Comparison of ENCODE assay signal across 19 cellular contexts in genomic region chr5:143677403-143677802, GRCh38.
"Had no signal": no experiment of that assay in that cellular context is flagged by ENCODE, and none has a peak within 500 bp of the region (broad histone marks: within the 10 kb centered on the region; RNA-seq: fewer than 3 reads in every experiment).

No MANE protein-coding gene starts in this region.

- H3K4me3 ChIP-seq: dorsolateral prefrontal cortex, lung, mucosa of descending colon, neural progenitor cell, sigmoid colon, skin epidermis, spleen, tibial artery, upper lobe of right lung, uterus had no signal

- H3K4me1 ChIP-seq: spleen, tibial artery, uterus had no signal

- H3K27me3 ChIP-seq: neural progenitor cell, sigmoid colon, spleen, tibial artery, upper lobe of right lung, uterus had no signal

- H3K9me3 ChIP-seq: mucosa of descending colon, sigmoid colon, spleen, tibial artery, upper lobe of right lung, uterus had no signal

- H3K4me2 ChIP-seq: neural progenitor cell had no signal

- H3K9ac ChIP-seq: neural progenitor cell, parathyroid adenoma had no signal

- H3K79me2 ChIP-seq: parathyroid adenoma had no signal

- H3K27ac ChIP-seq: dorsolateral prefrontal cortex, neural progenitor cell, parathyroid adenoma, sigmoid colon, skin epidermis, spleen, tibial artery, upper lobe of right lung, uterus had no signal

- ATAC-seq: mucosa of descending colon, upper lobe of right lung had no signal

- H2AFZ ChIP-seq: neural progenitor cell, parathyroid adenoma had no signal

- H3K36me3 ChIP-seq: neural progenitor cell, sigmoid colon, spleen, tibial artery, upper lobe of right lung, uterus had no signal

- DNase-seq: dorsolateral prefrontal cortex; effector CD4-positive, alpha-beta T cell; kidney; mucosa of descending colon; naive B cell; sigmoid colon; spleen; stimulated activated CD4-positive, alpha-beta T cell treated with anti-CD3 and anti-CD28 coated beads, Interleukin-15, amount 100 ng/mL, for 24 hours; stimulated activated CD4-positive, alpha-beta T cell treated with anti-CD3 and anti-CD28 coated beads, Interleukin-2, amount 100 ng/mL, for 48 hours; stimulated activated CD8-positive, alpha-beta memory T cell treated with anti-CD3 and anti-CD28 coated beads, Interleukin-4, amount 100 ng/mL, for 48 hours; stimulated activated naive CD4-positive, alpha-beta T cell; stimulated activated naive CD8-positive, alpha-beta T cell treated with anti-CD3 and anti-CD28 coated beads, Interleukin-15, amount 100 ng/mL, for 72 hours; tibial artery; upper lobe of right lung; uterus had no signal
